Comparison of ENCODE assay signal across 23 cellular contexts in the genomic region with DNA sequence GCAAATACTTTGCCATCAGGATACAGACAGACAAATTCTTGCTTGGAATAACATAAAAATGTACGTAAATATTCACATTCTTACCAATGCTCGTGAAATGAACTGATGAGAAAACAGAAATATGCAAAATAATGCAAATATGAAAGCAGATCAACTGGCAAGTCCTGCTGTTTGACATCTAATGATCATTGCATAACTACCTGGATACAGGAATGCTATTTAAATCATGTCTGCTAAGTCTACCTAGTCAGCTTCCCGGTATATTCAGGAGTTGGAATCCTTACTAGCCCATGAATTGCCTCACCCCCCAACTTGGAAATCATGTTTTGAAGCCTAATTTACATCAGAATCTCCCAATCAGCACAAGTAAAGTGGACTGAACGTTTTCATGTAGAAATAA.
A peak's percentile ranks its signal among the peaks of the same experiment; 100 is the strongest.
DNase-seq lines count a peak whose midpoint lies in the region; TF ChIP-seq lines count a peak whose summit lies in the region.
"Had no signal": no experiment of that assay in that cellular context is flagged by ENCODE, and none has a peak within 500 bp of the region (broad histone marks: within the 10 kb centered on the region; RNA-seq: fewer than 3 reads in every experiment).

No MANE protein-coding gene starts in this region.

- H3K14ac ChIP-seq in trophoblast cell (ENCODE audit: low read length): no peak overlapping the region

- H3K4me1 ChIP-seq in endodermal cell (ENCODE audit: control insufficient read depth, insufficient read depth, low read length) (no peaks in the 10 kb centered on the region), trophoblast cell (ENCODE audit: control insufficient read depth in 1 of 2, insufficient read depth in 2 of 2, low read length in 2 of 2) (no peaks in the 10 kb centered on the region)
- H3K4me1 ChIP-seq: BLaER1 treated with 17β-estradiol and CSF1 and Interleukin-3, amounts not matched to agents 10 nM and 100 nM; Caco-2 had no signal

- H3K4me3 ChIP-seq in endodermal cell (ENCODE audit: low read length): peak overlapping the region; percentile 17
- no peak overlapping the region for H3K4me3 ChIP-seq in trophoblast cell (ENCODE audit: low read depth, low read length)
- H3K4me3 ChIP-seq: BLaER1 treated with 17β-estradiol and CSF1 and Interleukin-3, amounts not matched to agents 10 nM and 100 nM had no signal

- H3K4ac ChIP-seq in trophoblast cell (ENCODE audit: low read depth, low read length): no peak overlapping the region

- no peak overlapping the region for H2BK12ac ChIP-seq in trophoblast cell (ENCODE audit: low read length)

- intact Hi-C loops in activated naive CD4-positive, alpha-beta T cell treated with anti-CD3 and anti-CD28 coated beads for 36 hours (cut with micrococcal nuclease): no loop called here

- H3K9me3 Mint-ChIP-seq in endodermal cell: no peaks in the 10 kb centered on the region
- peaks cover 1% of the 10 kb centered on the region for H3K9me3 Mint-ChIP-seq in activated naive CD4-positive, alpha-beta T cell treated with anti-CD3 and anti-CD28 coated beads for 36 hours
- H3K9me3 Mint-ChIP-seq: CD4-positive, alpha-beta T cell; CD8-positive, alpha-beta T cell had no signal

- no peak overlapping the region for H4K12ac ChIP-seq in trophoblast cell (ENCODE audit: low read depth, low read length)

- no peaks in the 10 kb centered on the region for H3K36me3 ChIP-seq in endodermal cell (ENCODE audit: control insufficient read depth, insufficient read depth, low read length)
- no peaks in the 10 kb centered on the region for H3K36me3 ChIP-seq in trophoblast cell (ENCODE audit: control insufficient read depth in 1 of 2, insufficient read depth in 2 of 2, low read length in 2 of 2)
- H3K36me3 ChIP-seq: BLaER1 treated with 17β-estradiol and CSF1 and Interleukin-3, amounts not matched to agents 10 nM and 100 nM had no signal

- CTCF ChIA-PET in activated naive CD4-positive, alpha-beta T cell treated with anti-CD3 and anti-CD28 coated beads for 36 hours (lab: Charles Lee): no interaction called here

- no peak overlapping the region for H4K8ac ChIP-seq in trophoblast cell (ENCODE audit: low read depth, low read length)

- no peak overlapping the region for H3K18ac ChIP-seq in trophoblast cell (ENCODE audit: low read length)

- H4K91ac ChIP-seq in trophoblast cell (ENCODE audit: low read depth, low read length): no peak overlapping the region

- H3K27me3 Mint-ChIP-seq in endodermal cell (ENCODE audit: insufficient read depth): peaks cover under 1% of the 10 kb centered on the region
- H3K27me3 Mint-ChIP-seq in activated naive CD4-positive, alpha-beta T cell treated with anti-CD3 and anti-CD28 coated beads for 36 hours (ENCODE audit: low read depth): no peaks in the 10 kb centered on the region
- H3K27me3 Mint-ChIP-seq: B cell; CD4-positive, alpha-beta T cell had no signal

- no peaks in the 10 kb centered on the region for H3K36me3 Mint-ChIP-seq in endodermal cell (ENCODE audit: low read depth)
- no peaks in the 10 kb centered on the region for H3K36me3 Mint-ChIP-seq in activated naive CD4-positive, alpha-beta T cell treated with anti-CD3 and anti-CD28 coated beads for 36 hours (ENCODE audit: low read depth)
- H3K36me3 Mint-ChIP-seq: CD8-positive, alpha-beta T cell had no signal

- H3K9me3 ChIP-seq in endodermal cell (ENCODE audit: control insufficient read depth, low read length): peaks cover 87% of the 10 kb centered on the region
- no peaks in the 10 kb centered on the region for H3K9me3 ChIP-seq in trophoblast cell (ENCODE audit: insufficient read depth, low read depth, low read length)
- H3K9me3 ChIP-seq: BLaER1 treated with 17β-estradiol and CSF1 and Interleukin-3, amounts not matched to agents 10 nM and 100 nM; Caco-2 had no signal

- H3K23ac ChIP-seq in trophoblast cell (ENCODE audit: low read length): no peak overlapping the region

- H3K79me2 ChIP-seq in trophoblast cell (ENCODE audit: control insufficient read depth, insufficient read depth, low read length, poor library complexity): no peaks in the 10 kb centered on the region

- no peak overlapping the region for H2AK5ac ChIP-seq in trophoblast cell (ENCODE audit: low read length)

- H3K9ac ChIP-seq in endodermal cell (ENCODE audit: extremely low read depth, low read length, poor library complexity, severe bottlenecking): no peak overlapping the region
- no peak overlapping the region for H3K9ac ChIP-seq in trophoblast cell (ENCODE audit: low read length)
- H3K9ac ChIP-seq: BLaER1 treated with 17β-estradiol and CSF1 and Interleukin-3, amounts not matched to agents 10 nM and 100 nM had no signal

- H3K79me1 ChIP-seq in trophoblast cell (ENCODE audit: low read length): no peaks in the 10 kb centered on the region

- H3K27ac Mint-ChIP-seq in endodermal cell: no peak overlapping the region
- H3K27ac Mint-ChIP-seq in activated naive CD4-positive, alpha-beta T cell treated with anti-CD3 and anti-CD28 coated beads for 36 hours: no peak overlapping the region
- H3K27ac Mint-ChIP-seq: B cell; CD4-positive, alpha-beta T cell; CD8-positive, alpha-beta T cell had no signal

- H3K27ac ChIP-seq in endodermal cell (ENCODE audit: low read depth, low read length): no peak overlapping the region
- H3K27ac ChIP-seq in epithelial cell of prostate: peak overlapping the region; percentile 83
- no peak overlapping the region for H3K27ac ChIP-seq in trophoblast cell (ENCODE audit: low read depth, low read length)
- H3K27ac ChIP-seq: BLaER1 treated with 17β-estradiol and CSF1 and Interleukin-3, amounts not matched to agents 10 nM and 100 nM; C4-2B had no signal

- 67 to 83% methylated on average over 2 to 3 of the region's 4 CpGs for WGBS in endodermal cell (ENCODE audit: insufficient coverage in 1 of 2, insufficient read length in 1 of 2), 2 experiments
- WGBS in trophoblast cell (ENCODE audit: extremely low coverage, insufficient coverage, insufficient read length): no CpG with 5 or more reads among the region's 4 CpGs

- TF ChIP-seq CTCF in endodermal cell (conservative IDR thresholded peaks at IDR 0.05): no peak

- H2BK120ac ChIP-seq in trophoblast cell (ENCODE audit: insufficient read depth, low read length, poor library complexity): no peak overlapping the region

- no peak overlapping the region for H3K4me3 Mint-ChIP-seq in endodermal cell
- H3K4me3 Mint-ChIP-seq in activated naive CD4-positive, alpha-beta T cell treated with anti-CD3 and anti-CD28 coated beads for 36 hours: no peak overlapping the region
- H3K4me3 Mint-ChIP-seq: B cell; CD4-positive, alpha-beta T cell; CD8-positive, alpha-beta T cell had no signal

- H2AFZ ChIP-seq in trophoblast cell (ENCODE audit: insufficient read depth, low read length, poor library complexity): no peak overlapping the region

- DNase-seq in NCI-H526 (lab: John Stamatoyannopoulos, UW): peak; percentile 89 to 94
- DNase-seq in endodermal cell: no peak
- DNase-seq in epithelial cell of prostate (ENCODE audit: low read depth, low spot score): no peak
- peak; percentile 1 to 57 for DNase-seq in trophoblast cell
- DNase-seq in AG20443 (ENCODE audit: low spot score): no peak
- no peak for DNase-seq in DMS53 treated with DMSO at 0.1 percent for 48 hours (lab: John Stamatoyannopoulos, UW; ENCODE audit: unreplicated experiment)
- no peak for DNase-seq in DMS 273 (lab: John Stamatoyannopoulos, UW; ENCODE audit: unreplicated experiment)
- no peak for DNase-seq in activated naive CD4-positive, alpha-beta T cell treated with anti-CD3 and anti-CD28 coated beads for 36 hours
- DNase-seq: 8988T; ACHN; AML-193; Caco-2; Calu3; CD4-positive, alpha-beta T cell; CD8-positive, alpha-beta T cell; DMS 273 treated with DMSO at 0.1 percent for 48 hours; DMS153; DMS53; DMS79 treated with DMSO at 0.1 percent for 48 hours; GF-D8 had no signal

- H3K4me2 ChIP-seq in trophoblast cell (ENCODE audit: low read length): no peak overlapping the region
- H3K4me2 ChIP-seq: BLaER1 treated with 17β-estradiol and CSF1 and Interleukin-3, amounts not matched to agents 10 nM and 100 nM had no signal

- no peak overlapping the region for H2BK5ac ChIP-seq in trophoblast cell (ENCODE audit: low read depth, low read length, poor library complexity)

- no peaks in the 10 kb centered on the region for H3K27me3 ChIP-seq in endodermal cell (ENCODE audit: control insufficient read depth, insufficient read depth, low read length, poor library complexity, severe bottlenecking)
- H3K27me3 ChIP-seq in trophoblast cell (ENCODE audit: insufficient read depth, low read length): no peaks in the 10 kb centered on the region
- H3K27me3 ChIP-seq: BLaER1 treated with 17β-estradiol and CSF1 and Interleukin-3, amounts not matched to agents 10 nM and 100 nM had no signal

- H3K4me1 Mint-ChIP-seq in endodermal cell: no peaks in the 10 kb centered on the region
- H3K4me1 Mint-ChIP-seq in activated naive CD4-positive, alpha-beta T cell treated with anti-CD3 and anti-CD28 coated beads for 36 hours (ENCODE audit: low read depth): no peaks in the 10 kb centered on the region
- H3K4me1 Mint-ChIP-seq: B cell had no signal

Comparison
In these comparisons a context has a peak if more than half of its experiments do, and no peak if none do; other contexts are left out.
1. DNase-seq: peak in NCI-H526 (2 of 2) and trophoblast cell (2 of 2); none in endodermal cell (single experiment), epithelial cell of prostate (single experiment), AG20443 (single experiment), DMS53 treated with DMSO at 0.1 percent for 48 hours (single experiment), DMS 273 (single experiment) and activated naive CD4-positive, alpha-beta T cell treated with anti-CD3 and anti-CD28 coated beads for 36 hours (single experiment).